In genomic region chr5:96957125-96958041, GRCh38 we compare ENCODE assay signal across 7 cellular contexts. TPM values are rescaled to one million over a fixed set of nuclear protein-coding genes. Genes with fewer than 3 reads are reported as not detected.
DNase-seq lines count a peak whose midpoint lies in the region; ATAC-seq and TF ChIP-seq lines count a peak whose summit lies in the region.

No MANE protein-coding gene starts in this region.

- DNase-seq in HL-60 (ENCODE audit: low read depth in 1 of 2, low spot score in 1 of 2) (peak in 1 of 2 experiments; percentile 13), mucosa of descending colon (no peak), NCI-H187 treated with DMSO at 0.1 percent for 48 hours (lab: John Stamatoyannopoulos, UW) (no peak), DMS79 treated with DMSO at 0.1 percent for 48 hours (lab: John Stamatoyannopoulos, UW) (no peak), HuH-7.5 (ENCODE audit: low spot score) (no peak)

- H3K4me3 ChIP-seq in HL-60 (replicated peaks; ENCODE audit: insufficient read depth, low read length) (no peak overlapping the region), mucosa of descending colon (no peak overlapping the region)

- H3K36me3 ChIP-seq in mucosa of descending colon (ENCODE audit: low read depth), result no peaks in the 10 kb centered on the region

- H3K9me3 ChIP-seq in mucosa of descending colon, result no peaks in the 10 kb centered on the region

- H3K27ac ChIP-seq in HL-60 (replicated peaks), result 0 out of 2 replicates have a peak overlapping the region, but pooled peaks have one; percentile 20

- TF ChIP-seq CTCF in HL-60 (IDR thresholded peaks at IDR 0.05; ENCODE audit: insufficient read depth, low read length), result no peak
- no peak for TF ChIP-seq CTCF in mucosa of descending colon (IDR thresholded peaks at IDR 0.05)

- H3K4me1 ChIP-seq in mucosa of descending colon (ENCODE audit: low read depth), result no peaks in the 10 kb centered on the region

- H3K27me3 ChIP-seq in HL-60 (ENCODE audit: insufficient read depth, poor library complexity, severe bottlenecking), result no peaks in the 10 kb centered on the region

- ATAC-seq in GM18520 (IDR thresholded peaks at IDR 0.05; ENCODE audit: unreplicated experiment) (peak; percentile 61), GM21528 (IDR thresholded peaks at IDR 0.05; ENCODE audit: low FRiP score, unreplicated experiment) (peak; percentile 42), mucosa of descending colon (peak; percentile 16)

- intact Hi-C loops in mucosa of descending colon (cut with DNase I, micrococcal nuclease), result no loop called here

RNA-seq across cellular contexts. Expression of gene LNPEP, which starts 21.5 kb away (rescaled TPM):
- 10 to 100 TPM; 32.3 to 54.7 (median 38.2) TPM for total RNA-seq in mucosa of descending colon
